In genomic region chr19:55418185-55418584, GRCh38 we compare ENCODE assay signal across 8 cellular contexts. TPM values are rescaled to one million over a fixed set of nuclear protein-coding genes. Genes with fewer than 3 reads are reported as not detected.
DNase-seq lines count a peak whose midpoint lies in the region; ATAC-seq and TF ChIP-seq lines count a peak whose summit lies in the region.

No MANE protein-coding gene starts in this region.

- H3K4me1 Mint-ChIP-seq in Caco-2 (ENCODE audit: low read depth, unreplicated experiment) = peaks cover 6% of the 10 kb centered on the region

- TF ChIP-seq CTCF in Caco-2 (IDR thresholded peaks at IDR 0.05; ENCODE audit: insufficient read depth in 1 of 2, low read depth in 1 of 2, low read length in 1 of 2, severe bottlenecking in 1 of 2, unreplicated experiment in 1 of 2) (peak; percentile 76 to 85), foreskin fibroblast (IDR thresholded peaks at IDR 0.05; ENCODE audit: low read depth, low read length) (peak; percentile 61), osteoblast (IDR thresholded peaks at IDR 0.05; ENCODE audit: extremely low read depth, low read depth, low read length) (peak; percentile 91)

- peaks cover 4% of the 10 kb centered on the region; the same call in 1 of the 2 replicates for H3K9me3 ChIP-seq in Caco-2
- no peaks in the 10 kb centered on the region for H3K9me3 ChIP-seq in osteoblast (ENCODE audit: low read depth, low read length)

- no TSS peak for BruUV-seq in Caco-2 (replicated peaks; lab: Mats Ljungman, UMichigan)

- ATAC-seq in GM21367 (IDR thresholded peaks at IDR 0.05; ENCODE audit: unreplicated experiment) = no peak

- H3K4me1 ChIP-seq in Caco-2 (no peaks in the 10 kb centered on the region), osteoblast (ENCODE audit: insufficient read depth, low read length) (no peaks in the 10 kb centered on the region)

- no peaks in the 10 kb centered on the region for H4K20me1 ChIP-seq in osteoblast (ENCODE audit: insufficient read depth, low read length)

- H2AFZ ChIP-seq in osteoblast (ENCODE audit: low read length) = no peak overlapping the region

- H3K36me3 ChIP-seq in Caco-2 (ENCODE audit: control insufficient read depth, insufficient read depth, low read length) (no peaks in the 10 kb centered on the region), osteoblast (ENCODE audit: insufficient read depth, low read length) (no peaks in the 10 kb centered on the region)

- no peak overlapping the region for H3K4me2 ChIP-seq in osteoblast (ENCODE audit: insufficient read depth, low read length)

- H3K27me3 Mint-ChIP-seq in Caco-2 (ENCODE audit: insufficient read depth, unreplicated experiment) = no peaks in the 10 kb centered on the region

- DNase-seq in Caco-2 (peak; percentile 77 to 81), HS-5 (ENCODE audit: low read depth) (peak; percentile 60), OCI-M1 (lab: John Stamatoyannopoulos, UW) (peak; percentile 86), foreskin fibroblast (peak; percentile 79 to 92), osteoblast (ENCODE audit: insufficient read length, low spot score, missing footprints) (peak; percentile 96), NCI-H1048 (lab: John Stamatoyannopoulos, UW) (no peak)
- peak; percentile 23 for DNase-seq in activated gamma-delta T cell treated with anti-CD3 and anti-CD28 coated beads, Interleukin-2, amount 50 U/mL, for 16 hours (ENCODE audit: low read depth)

- CTCF ChIA-PET in Caco-2 (lab: Charles Lee) = interaction anchor here (0.6 to 1.4 kb wide), 9 partner anchors 33 to 277 kb away, joined by 3 to 8 read pairs (median 5); partner anchors contain the start of genes KMT5C, PPP6R1, SYT5 and TMEM238

- H3K27me3 ChIP-seq in Caco-2 (replicated peaks; ENCODE audit: control insufficient read depth, insufficient read depth, low read length) (no peaks in the 10 kb centered on the region), osteoblast (ENCODE audit: insufficient read depth, low read length) (peaks cover 3% of the 10 kb centered on the region)

- no peak overlapping the region for H3K27ac Mint-ChIP-seq in Caco-2 (ENCODE audit: unreplicated experiment)

- no peaks in the 10 kb centered on the region for H3K36me3 Mint-ChIP-seq in Caco-2 (ENCODE audit: insufficient read depth, unreplicated experiment)

- no peak overlapping the region for H3K27ac ChIP-seq in osteoblast (ENCODE audit: low read depth, low read length)

- H3K4me3 ChIP-seq in Caco-2 (ENCODE audit: low read depth, low read length) (no peak overlapping the region), foreskin fibroblast (ENCODE audit: low read depth in 1 of 2, low read length in 2 of 2) (no peak overlapping the region), osteoblast (ENCODE audit: insufficient read depth, low read length) (no peak overlapping the region)

- no peaks in the 10 kb centered on the region for H3K9me3 Mint-ChIP-seq in Caco-2 (ENCODE audit: unreplicated experiment)

- no peak overlapping the region for H3K4me3 Mint-ChIP-seq in Caco-2 (ENCODE audit: unreplicated experiment)

- no peaks in the 10 kb centered on the region for H3K79me2 ChIP-seq in osteoblast (ENCODE audit: insufficient read depth, low read length)

- POLR2A ChIA-PET in Caco-2 (lab: Charles Lee) = interaction anchor here (0.6 kb wide), 1 partner anchor 210 kb away, joined by 3 read pairs; no protein-coding TSS in a partner anchor

- intact Hi-C loops in Caco-2 (cut with micrococcal nuclease; ENCODE audit: unreplicated experiment) = loop anchor here (1.0 to 2.0 kb wide), 4 partner anchors 125 to 277 kb away; no protein-coding TSS in a partner anchor

RNA-seq across cellular contexts. Expression of gene UBE2S, which starts 10.6 kb away (rescaled TPM):
- total RNA-seq in Caco-2 (2022) (279 and 293 TPM in 2 replicates), osteoblast (37.3 and 66.9 TPM in 2 replicates)

RNA-seq across cellular contexts. Expression of gene SHISA7, which starts 24.9 kb away (rescaled TPM):
- not detected in 2 replicates for total RNA-seq in Caco-2 (2022)
- not detected in 2 replicates for total RNA-seq in osteoblast

RNA-seq across cellular contexts. Expression of gene RPL28, which starts 32.5 kb away (rescaled TPM):
- total RNA-seq in Caco-2 (2022) (2,048 and 2,146 TPM in 2 replicates), osteoblast (223 and 310 TPM in 2 replicates)

RNA-seq across cellular contexts. Expression of gene TMEM238, which starts 34.1 kb away (rescaled TPM):
- total RNA-seq in Caco-2 (2022) (18.1 and 22.7 TPM in 2 replicates), osteoblast (0.29 TPM in 1 of 2 replicates, not detected in the other)

RNA-seq across cellular contexts. Expression of gene TMEM190, which starts 41.6 kb away (rescaled TPM):
- not detected in 2 replicates for total RNA-seq in Caco-2 (2022)
- total RNA-seq in osteoblast = not detected in 2 replicates
